In the genomic region with DNA sequence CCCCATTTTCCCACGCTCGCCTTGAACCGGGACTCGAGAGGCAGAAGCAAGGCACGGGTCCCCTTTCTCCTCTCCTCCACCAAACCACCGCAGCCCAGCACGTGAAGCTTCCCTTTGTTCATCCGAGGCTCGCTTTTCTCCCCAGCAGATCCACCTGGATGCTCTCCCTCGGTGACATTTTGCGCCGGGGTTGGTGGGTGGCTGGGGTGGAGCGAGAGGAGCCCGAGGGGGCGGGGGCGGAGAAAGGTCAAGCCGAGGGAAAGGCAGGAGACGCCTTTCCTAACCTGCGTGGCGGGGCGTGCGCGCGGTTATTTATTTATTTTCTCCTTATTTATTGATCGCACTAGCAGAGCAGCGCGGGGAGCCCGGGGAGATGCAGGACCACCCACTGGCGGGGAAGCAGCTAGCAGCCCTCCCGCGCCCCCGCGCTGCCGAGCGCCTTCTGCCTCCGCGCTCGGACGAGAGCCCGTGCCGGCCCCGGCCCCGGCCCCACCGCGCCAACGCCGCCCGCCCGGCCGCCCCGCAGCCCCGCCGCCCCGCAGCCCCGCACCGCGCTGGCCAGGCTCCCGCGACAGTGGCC, we compare ENCODE assay signal across 8 cellular contexts. TPM values are rescaled to one million over a fixed set of nuclear protein-coding genes. Genes with fewer than 3 reads are reported as not detected.
A peak's percentile ranks its signal among the peaks of the same experiment; 100 is the strongest.
DNase-seq lines count a peak whose midpoint lies in the region; ATAC-seq, FAIRE-seq and TF ChIP-seq lines count a peak whose summit lies in the region.

A gene (plus strand): TSS at position 280 of the 580 bp plus-strand sequence.

- H3K9ac ChIP-seq in liver (ENCODE audit: low read depth in 1 of 2, low read length in 2 of 2), result no peak within 1 kb of the TSS

- H3K36me3 ChIP-seq in MG63 (no peaks in the 10 kb centered on the region), breast epithelium (no peaks in the 10 kb centered on the region), liver (ENCODE audit: control insufficient read depth in 4 of 4, insufficient read depth in 3 of 4, low read depth in 1 of 4, low read length in 3 of 4) (no peaks in the 10 kb centered on the region), tibial artery (no peaks in the 10 kb centered on the region)

- no peaks in the 10 kb centered on the region for H3K9me3 ChIP-seq in MG63
- no peaks in the 10 kb centered on the region for H3K9me3 ChIP-seq in breast epithelium
- H3K9me3 ChIP-seq in liver (ENCODE audit: control insufficient read depth in 4 of 4, low read length in 3 of 4), result no peaks in the 10 kb centered on the region
- no peaks in the 10 kb centered on the region for H3K9me3 ChIP-seq in tibial artery

- 2% methylated on average over 59 of the region's 59 CpGs for WGBS in liver

- peak within 1 kb of the TSS; percentile 46 for H3K4me3 ChIP-seq in MG63
- peak within 1 kb of the TSS; percentile 48 to 69 (median 58) for H3K4me3 ChIP-seq in breast epithelium
- H3K4me3 ChIP-seq in liver (ENCODE audit: low read depth in 1 of 3, low read length in 3 of 3), result peak within 1 kb of the TSS; percentile 26 to 63 (median 38)
- H3K4me3 ChIP-seq in tibial artery, result peak within 1 kb of the TSS; percentile 50 to 52

- TF ChIP-seq RAD21 in liver (IDR thresholded peaks at IDR 0.05), result no peak

- H3K4me1 ChIP-seq in breast epithelium, result no peaks in the 10 kb centered on the region
- H3K4me1 ChIP-seq in liver (ENCODE audit: control insufficient read depth in 4 of 4, insufficient read depth in 4 of 4, low read length in 3 of 4), result peaks cover 6 to 15% (median 11%) of the 10 kb centered on the region in 4 donors
- H3K4me1 ChIP-seq in tibial artery, result peaks cover 0 to 10% (median 6%) of the 10 kb centered on the region in 4 donors

- DNase-seq in GM12892 (ENCODE audit: insufficient read length) (no peak), MG63 (peak; percentile 10), breast epithelium (ENCODE audit: low spot score in 2 of 2) (no peak), tibial artery (no peak), H54 (ENCODE audit: insufficient read length, low spot score) (no peak), globus pallidus (ENCODE audit: low spot score) (no peak)

- FAIRE-seq in GM12892 (lab: Jason Lieb, UNC) (peak; percentile 68), H54 (lab: Jason Lieb, UNC) (no peak)

- peak within 1 kb of the TSS in 1 of 2 donors; percentile 45 for H3K27ac ChIP-seq in breast epithelium
- no peak within 1 kb of the TSS for H3K27ac ChIP-seq in liver (ENCODE audit: low read depth in 1 of 2, low read length in 2 of 2)
- H3K27ac ChIP-seq in tibial artery, result peak within 1 kb of the TSS in 1 of 2 donors; percentile 1

- H3K27me3 ChIP-seq in MG63, result no peaks in the 10 kb centered on the region
- no peaks in the 10 kb centered on the region for H3K27me3 ChIP-seq in breast epithelium
- H3K27me3 ChIP-seq in liver (ENCODE audit: control insufficient read depth in 4 of 4, insufficient read depth in 4 of 4, low read length in 3 of 4), result peaks cover 0 to 11% (median 5%) of the 10 kb centered on the region in 4 donors
- H3K27me3 ChIP-seq in tibial artery, result peaks cover 0 to 3% of the 10 kb centered on the region in 2 donors

- peak; percentile 32 for ATAC-seq in GM21737 (IDR thresholded peaks at IDR 0.05; ENCODE audit: unreplicated experiment)

- no peak for TF ChIP-seq CTCF in breast epithelium (IDR thresholded peaks at IDR 0.05)
- no peak for TF ChIP-seq CTCF in liver (IDR thresholded peaks at IDR 0.05; ENCODE audit: low read depth, low read length, missing input control)
- no peak for TF ChIP-seq CTCF in tibial artery (IDR thresholded peaks at IDR 0.05)

- TF ChIP-seq POLR2A in GM12892 (IDR thresholded peaks at IDR 0.05; ENCODE audit: low read depth, low read length) (no peak), breast epithelium (IDR thresholded peaks at IDR 0.05) (no peak), H54 (IDR thresholded peaks at IDR 0.05; ENCODE audit: low read depth, low read length) (no peak)

- intact Hi-C loops in breast epithelium (cut with DNase I; ENCODE audit: low total_unique reads), result loop anchor here (5.0 kb wide), 1 partner anchor 664 kb away; no protein-coding TSS in a partner anchor
- intact Hi-C loops in tibial artery (cut with DNase I; ENCODE audit: low total_unique reads), result loop anchor here (2.0 kb wide), 1 partner anchor 338 kb away; no protein-coding TSS in a partner anchor

TF ChIP-seq in liver, 16 proteins besides CTCF, POLR2A, EP300 and RAD21:
- TF ChIP-seq RXRA (IDR thresholded peaks at IDR 0.05), result no peak
- TF ChIP-seq, protein P1, sequence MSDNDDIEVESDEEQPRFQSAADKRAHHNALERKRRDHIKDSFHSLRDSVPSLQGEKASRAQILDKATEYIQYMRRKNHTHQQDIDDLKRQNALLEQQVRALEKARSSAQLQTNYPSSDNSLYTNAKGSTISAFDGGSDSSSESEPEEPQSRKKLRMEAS (IDR thresholded peaks at IDR 0.05), result no peak
- no peak for TF ChIP-seq NR2F2 (IDR thresholded peaks at IDR 0.05)
- no peak for TF ChIP-seq SP1 (IDR thresholded peaks at IDR 0.05)

RNA-seq across cellular contexts. Expression of the gene that starts here (rescaled TPM):
- polyA plus RNA-seq in GM12892 (2012; ENCODE audit: missing spikeins), result 1.3 TPM
- 0.07 TPM in 1 of 2 replicates, not detected in the other for total RNA-seq in MG63 (2014; rRNA removed; shearing (Covaris generic); ENCODE audit: low replicate concordance)
- 1 to 10 TPM; 1.9 to 3.6 (median 2.6) TPM for total RNA-seq in breast epithelium
- total RNA-seq in liver, result under 1 TPM; 0.05 to 0.08 TPM
- polyA plus RNA-seq in liver, result under 1 TPM; 0.02 to 0.22 TPM

Comparison
In these comparisons a context has a peak if more than half of its experiments do, and no peak if none do; other contexts are left out.
1. Peak in DNase-seq and H3K4me3 ChIP-seq in MG63; RNA of the gene not detected or under 1 TPM.